ENCODE assay signal across 21 cellular contexts in genomic region chr9:5749306-5749705, GRCh38.
"Had no signal": no experiment of that assay in that cellular context is flagged by ENCODE, and none has a peak within 500 bp of the region (broad histone marks: within the 10 kb centered on the region; RNA-seq: fewer than 3 reads in every experiment).

No MANE protein-coding gene starts in this region.

- H3K4me3 Mint-ChIP-seq: activated CD4-positive, alpha-beta T cell treated with anti-CD3 and anti-CD28 coated beads for 36 hours; natural killer cell; T-helper 1 cell treated with Interleukin-12 subunit alpha and Interleukin-12 subunit beta and Interleukin-4 antibody, amounts not matched to agents 30 μg/mL and 1 μg/mL, for 36 hours had no signal

- H3K9me3 ChIP-seq: adrenal gland, body of pancreas, esophagus muscularis mucosa, left lung, lower lobe of right lung, right atrium auricular region, tibial nerve had no signal

- H3K27ac ChIP-seq: adrenal gland, body of pancreas, esophagus muscularis mucosa, foreskin keratinocyte, left lung, lower lobe of right lung, right atrium auricular region, tibial nerve had no signal

- H3K27ac Mint-ChIP-seq: activated CD4-positive, alpha-beta T cell treated with anti-CD3 and anti-CD28 coated beads for 36 hours; T-helper 1 cell treated with Interleukin-12 subunit alpha and Interleukin-12 subunit beta and Interleukin-4 antibody, amounts not matched to agents 30 μg/mL and 1 μg/mL, for 36 hours had no signal

- ATAC-seq: activated CD4-positive, alpha-beta T cell treated with anti-CD3 and anti-CD28 coated beads for 36 hours; body of pancreas; foreskin keratinocyte; left lung; lower lobe of right lung; natural killer cell had no signal

- H3K4me1 ChIP-seq: adrenal gland, body of pancreas, esophagus muscularis mucosa, foreskin keratinocyte, left lung, lower lobe of right lung, right atrium auricular region, tibial nerve had no signal

- DNase-seq: activated CD4-positive, alpha-beta T cell treated with anti-CD3 and anti-CD28 coated beads for 36 hours; activated CD4-positive, CD25-positive, alpha-beta regulatory T cell; activated gamma-delta T cell; activated naive CD4-positive, alpha-beta T cell treated with anti-CD3 and anti-CD28 coated beads, Interleukin-2, amount 50 U/mL, for 16 hours; adrenal gland; aorta; body of pancreas; dermis blood vessel endothelial cell; effector CD4-positive, alpha-beta T cell; foreskin keratinocyte; left lung; lower lobe of right lung; mesendoderm; natural killer cell; stimulated activated CD4-positive, alpha-beta T cell treated with anti-CD3 and anti-CD28 coated beads, Interleukin-15, amount 100 ng/mL, for 24 hours; stimulated activated CD4-positive, alpha-beta T cell treated with anti-CD3 and anti-CD28 coated beads, Interleukin-2, amount 100 ng/mL, for 48 hours; stimulated activated naive CD4-positive, alpha-beta T cell treated with Interleukin-2 at 50 U/mL for 16 hours had no signal

- H3K9me3 Mint-ChIP-seq: natural killer cell; T-helper 1 cell treated with Interleukin-12 subunit alpha and Interleukin-12 subunit beta and Interleukin-4 antibody, amounts not matched to agents 30 μg/mL and 1 μg/mL, for 36 hours had no signal

- H3K27me3 Mint-ChIP-seq: activated CD4-positive, alpha-beta T cell treated with anti-CD3 and anti-CD28 coated beads for 36 hours had no signal

- H3K27me3 ChIP-seq: adrenal gland, body of pancreas, esophagus muscularis mucosa, foreskin keratinocyte, left lung, right atrium auricular region, tibial nerve had no signal

- H3K4me3 ChIP-seq: adrenal gland, body of pancreas, esophagus muscularis mucosa, left lung, lower lobe of right lung, right atrium auricular region, tibial nerve had no signal
